ENCODE assay signal across 1 cellular context in the genomic region with DNA sequence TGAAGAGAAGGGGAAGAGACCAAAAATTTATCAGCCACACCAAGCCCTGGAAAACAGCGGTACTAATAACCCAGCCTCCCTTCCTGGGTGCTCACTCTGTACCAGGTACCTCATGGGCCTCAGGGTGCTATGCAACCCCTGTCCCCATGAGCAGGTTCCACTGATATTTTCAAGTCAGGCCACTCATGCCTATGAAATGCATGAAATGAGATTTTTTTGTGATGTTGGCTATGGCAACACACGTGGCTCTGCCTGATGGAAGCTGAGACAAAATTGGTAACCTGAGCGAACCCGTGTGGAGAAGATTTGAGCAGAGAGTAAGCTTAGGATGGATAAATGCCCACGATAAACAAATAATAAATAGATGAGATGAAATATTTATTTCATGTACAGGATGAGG.
TF ChIP-seq lines count a peak whose summit lies in the region.

No MANE protein-coding gene starts in this region.

TF ChIP-seq in H1, 55 proteins besides CTCF, POLR2A, EP300 and RAD21 (continued from another document):
- TF ChIP-seq NRF1 (IDR thresholded peaks at IDR 0.05; ENCODE audit: low read depth, low read length) = no peak
- no peak for TF ChIP-seq HDAC6 (IDR thresholded peaks at IDR 0.05; ENCODE audit: low read depth, low read length)
- TF ChIP-seq CREB1 (IDR thresholded peaks at IDR 0.05) = no peak
- TF ChIP-seq CBX5 (IDR thresholded peaks at IDR 0.05; ENCODE audit: low read depth, low read length) = no peak
- TF ChIP-seq EZH2 (IDR thresholded peaks at IDR 0.05; ENCODE audit: low read depth, low read length, severe bottlenecking) = no peak
- TF ChIP-seq CHD1 (IDR thresholded peaks at IDR 0.05; ENCODE audit: low read depth, low read length) = no peak
- no peak for TF ChIP-seq GTF2F1 (IDR thresholded peaks at IDR 0.05; ENCODE audit: borderline replicate concordance, low read depth, low read length)
- TF ChIP-seq CHD2 (IDR thresholded peaks at IDR 0.05; ENCODE audit: low read length) = no peak
- no peak for TF ChIP-seq SRF (IDR thresholded peaks at IDR 0.05; ENCODE audit: low read depth, low read length)
- TF ChIP-seq ASH2L (IDR thresholded peaks at IDR 0.05; ENCODE audit: low read length) = no peak
- TF ChIP-seq SUZ12 (IDR thresholded peaks at IDR 0.05; ENCODE audit: low read length) = no peak
- no peak for TF ChIP-seq BRCA1 (IDR thresholded peaks at IDR 0.05; ENCODE audit: low read depth, low read length)
- TF ChIP-seq POLR2AphosphoS5 (IDR thresholded peaks at IDR 0.05; ENCODE audit: low read depth, low read length) = no peak
- TF ChIP-seq, protein P1, sequence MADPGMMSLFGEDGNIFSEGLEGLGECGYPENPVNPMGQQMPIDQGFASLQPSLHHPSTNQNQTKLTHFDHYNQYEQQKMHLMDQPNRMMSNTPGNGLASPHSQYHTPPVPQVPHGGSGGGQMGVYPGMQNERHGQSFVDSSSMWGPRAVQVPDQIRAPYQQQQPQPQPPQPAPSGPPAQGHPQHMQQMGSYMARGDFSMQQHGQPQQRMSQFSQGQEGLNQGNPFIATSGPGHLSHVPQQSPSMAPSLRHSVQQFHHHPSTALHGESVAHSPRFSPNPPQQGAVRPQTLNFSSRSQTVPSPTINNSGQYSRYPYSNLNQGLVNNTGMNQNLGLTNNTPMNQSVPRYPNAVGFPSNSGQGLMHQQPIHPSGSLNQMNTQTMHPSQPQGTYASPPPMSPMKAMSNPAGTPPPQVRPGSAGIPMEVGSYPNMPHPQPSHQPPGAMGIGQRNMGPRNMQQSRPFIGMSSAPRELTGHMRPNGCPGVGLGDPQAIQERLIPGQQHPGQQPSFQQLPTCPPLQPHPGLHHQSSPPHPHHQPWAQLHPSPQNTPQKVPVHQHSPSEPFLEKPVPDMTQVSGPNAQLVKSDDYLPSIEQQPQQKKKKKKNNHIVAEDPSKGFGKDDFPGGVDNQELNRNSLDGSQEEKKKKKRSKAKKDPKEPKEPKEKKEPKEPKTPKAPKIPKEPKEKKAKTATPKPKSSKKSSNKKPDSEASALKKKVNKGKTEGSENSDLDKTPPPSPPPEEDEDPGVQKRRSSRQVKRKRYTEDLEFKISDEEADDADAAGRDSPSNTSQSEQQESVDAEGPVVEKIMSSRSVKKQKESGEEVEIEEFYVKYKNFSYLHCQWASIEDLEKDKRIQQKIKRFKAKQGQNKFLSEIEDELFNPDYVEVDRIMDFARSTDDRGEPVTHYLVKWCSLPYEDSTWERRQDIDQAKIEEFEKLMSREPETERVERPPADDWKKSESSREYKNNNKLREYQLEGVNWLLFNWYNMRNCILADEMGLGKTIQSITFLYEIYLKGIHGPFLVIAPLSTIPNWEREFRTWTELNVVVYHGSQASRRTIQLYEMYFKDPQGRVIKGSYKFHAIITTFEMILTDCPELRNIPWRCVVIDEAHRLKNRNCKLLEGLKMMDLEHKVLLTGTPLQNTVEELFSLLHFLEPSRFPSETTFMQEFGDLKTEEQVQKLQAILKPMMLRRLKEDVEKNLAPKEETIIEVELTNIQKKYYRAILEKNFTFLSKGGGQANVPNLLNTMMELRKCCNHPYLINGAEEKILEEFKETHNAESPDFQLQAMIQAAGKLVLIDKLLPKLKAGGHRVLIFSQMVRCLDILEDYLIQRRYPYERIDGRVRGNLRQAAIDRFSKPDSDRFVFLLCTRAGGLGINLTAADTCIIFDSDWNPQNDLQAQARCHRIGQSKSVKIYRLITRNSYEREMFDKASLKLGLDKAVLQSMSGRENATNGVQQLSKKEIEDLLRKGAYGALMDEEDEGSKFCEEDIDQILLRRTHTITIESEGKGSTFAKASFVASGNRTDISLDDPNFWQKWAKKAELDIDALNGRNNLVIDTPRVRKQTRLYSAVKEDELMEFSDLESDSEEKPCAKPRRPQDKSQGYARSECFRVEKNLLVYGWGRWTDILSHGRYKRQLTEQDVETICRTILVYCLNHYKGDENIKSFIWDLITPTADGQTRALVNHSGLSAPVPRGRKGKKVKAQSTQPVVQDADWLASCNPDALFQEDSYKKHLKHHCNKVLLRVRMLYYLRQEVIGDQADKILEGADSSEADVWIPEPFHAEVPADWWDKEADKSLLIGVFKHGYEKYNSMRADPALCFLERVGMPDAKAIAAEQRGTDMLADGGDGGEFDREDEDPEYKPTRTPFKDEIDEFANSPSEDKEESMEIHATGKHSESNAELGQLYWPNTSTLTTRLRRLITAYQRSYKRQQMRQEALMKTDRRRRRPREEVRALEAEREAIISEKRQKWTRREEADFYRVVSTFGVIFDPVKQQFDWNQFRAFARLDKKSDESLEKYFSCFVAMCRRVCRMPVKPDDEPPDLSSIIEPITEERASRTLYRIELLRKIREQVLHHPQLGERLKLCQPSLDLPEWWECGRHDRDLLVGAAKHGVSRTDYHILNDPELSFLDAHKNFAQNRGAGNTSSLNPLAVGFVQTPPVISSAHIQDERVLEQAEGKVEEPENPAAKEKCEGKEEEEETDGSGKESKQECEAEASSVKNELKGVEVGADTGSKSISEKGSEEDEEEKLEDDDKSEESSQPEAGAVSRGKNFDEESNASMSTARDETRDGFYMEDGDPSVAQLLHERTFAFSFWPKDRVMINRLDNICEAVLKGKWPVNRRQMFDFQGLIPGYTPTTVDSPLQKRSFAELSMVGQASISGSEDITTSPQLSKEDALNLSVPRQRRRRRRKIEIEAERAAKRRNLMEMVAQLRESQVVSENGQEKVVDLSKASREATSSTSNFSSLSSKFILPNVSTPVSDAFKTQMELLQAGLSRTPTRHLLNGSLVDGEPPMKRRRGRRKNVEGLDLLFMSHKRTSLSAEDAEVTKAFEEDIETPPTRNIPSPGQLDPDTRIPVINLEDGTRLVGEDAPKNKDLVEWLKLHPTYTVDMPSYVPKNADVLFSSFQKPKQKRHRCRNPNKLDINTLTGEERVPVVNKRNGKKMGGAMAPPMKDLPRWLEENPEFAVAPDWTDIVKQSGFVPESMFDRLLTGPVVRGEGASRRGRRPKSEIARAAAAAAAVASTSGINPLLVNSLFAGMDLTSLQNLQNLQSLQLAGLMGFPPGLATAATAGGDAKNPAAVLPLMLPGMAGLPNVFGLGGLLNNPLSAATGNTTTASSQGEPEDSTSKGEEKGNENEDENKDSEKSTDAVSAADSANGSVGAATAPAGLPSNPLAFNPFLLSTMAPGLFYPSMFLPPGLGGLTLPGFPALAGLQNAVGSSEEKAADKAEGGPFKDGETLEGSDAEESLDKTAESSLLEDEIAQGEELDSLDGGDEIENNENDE (IDR thresholded peaks at IDR 0.05; ENCODE audit: insufficient replicate concordance, low read length) = no peak
- TF ChIP-seq JUN (IDR thresholded peaks at IDR 0.05; ENCODE audit: low read depth, low read length) = no peak
